ENCODE assay signal across 2 cellular contexts in the genomic region with DNA sequence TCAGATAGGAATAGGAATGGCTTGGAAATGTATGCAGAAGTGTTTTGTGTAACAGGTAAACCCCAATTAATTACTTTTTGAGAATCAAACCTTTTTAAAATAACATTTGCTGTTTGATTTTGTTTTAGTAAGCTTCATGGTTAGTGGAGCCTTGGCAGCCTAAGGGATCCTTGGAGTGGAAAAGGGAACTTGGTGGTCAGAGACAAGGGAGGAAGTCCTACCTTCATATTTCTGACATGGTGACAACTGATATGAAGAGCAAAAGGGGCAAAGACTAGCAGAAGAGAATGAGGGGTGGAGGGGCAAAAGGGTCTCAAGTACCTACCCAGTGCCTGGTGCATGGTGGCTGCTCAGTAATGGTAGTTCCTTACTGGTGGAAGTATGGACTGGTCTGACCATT.
A peak's percentile ranks its signal among the peaks of the same experiment; 100 is the strongest.
TF ChIP-seq lines count a peak whose summit lies in the region.

No MANE protein-coding gene starts in this region.

TF ChIP-seq in GM23338, 12 proteins besides CTCF, POLR2A, EP300 and RAD21 (continued from another document):
- TF ChIP-seq, protein P1, sequence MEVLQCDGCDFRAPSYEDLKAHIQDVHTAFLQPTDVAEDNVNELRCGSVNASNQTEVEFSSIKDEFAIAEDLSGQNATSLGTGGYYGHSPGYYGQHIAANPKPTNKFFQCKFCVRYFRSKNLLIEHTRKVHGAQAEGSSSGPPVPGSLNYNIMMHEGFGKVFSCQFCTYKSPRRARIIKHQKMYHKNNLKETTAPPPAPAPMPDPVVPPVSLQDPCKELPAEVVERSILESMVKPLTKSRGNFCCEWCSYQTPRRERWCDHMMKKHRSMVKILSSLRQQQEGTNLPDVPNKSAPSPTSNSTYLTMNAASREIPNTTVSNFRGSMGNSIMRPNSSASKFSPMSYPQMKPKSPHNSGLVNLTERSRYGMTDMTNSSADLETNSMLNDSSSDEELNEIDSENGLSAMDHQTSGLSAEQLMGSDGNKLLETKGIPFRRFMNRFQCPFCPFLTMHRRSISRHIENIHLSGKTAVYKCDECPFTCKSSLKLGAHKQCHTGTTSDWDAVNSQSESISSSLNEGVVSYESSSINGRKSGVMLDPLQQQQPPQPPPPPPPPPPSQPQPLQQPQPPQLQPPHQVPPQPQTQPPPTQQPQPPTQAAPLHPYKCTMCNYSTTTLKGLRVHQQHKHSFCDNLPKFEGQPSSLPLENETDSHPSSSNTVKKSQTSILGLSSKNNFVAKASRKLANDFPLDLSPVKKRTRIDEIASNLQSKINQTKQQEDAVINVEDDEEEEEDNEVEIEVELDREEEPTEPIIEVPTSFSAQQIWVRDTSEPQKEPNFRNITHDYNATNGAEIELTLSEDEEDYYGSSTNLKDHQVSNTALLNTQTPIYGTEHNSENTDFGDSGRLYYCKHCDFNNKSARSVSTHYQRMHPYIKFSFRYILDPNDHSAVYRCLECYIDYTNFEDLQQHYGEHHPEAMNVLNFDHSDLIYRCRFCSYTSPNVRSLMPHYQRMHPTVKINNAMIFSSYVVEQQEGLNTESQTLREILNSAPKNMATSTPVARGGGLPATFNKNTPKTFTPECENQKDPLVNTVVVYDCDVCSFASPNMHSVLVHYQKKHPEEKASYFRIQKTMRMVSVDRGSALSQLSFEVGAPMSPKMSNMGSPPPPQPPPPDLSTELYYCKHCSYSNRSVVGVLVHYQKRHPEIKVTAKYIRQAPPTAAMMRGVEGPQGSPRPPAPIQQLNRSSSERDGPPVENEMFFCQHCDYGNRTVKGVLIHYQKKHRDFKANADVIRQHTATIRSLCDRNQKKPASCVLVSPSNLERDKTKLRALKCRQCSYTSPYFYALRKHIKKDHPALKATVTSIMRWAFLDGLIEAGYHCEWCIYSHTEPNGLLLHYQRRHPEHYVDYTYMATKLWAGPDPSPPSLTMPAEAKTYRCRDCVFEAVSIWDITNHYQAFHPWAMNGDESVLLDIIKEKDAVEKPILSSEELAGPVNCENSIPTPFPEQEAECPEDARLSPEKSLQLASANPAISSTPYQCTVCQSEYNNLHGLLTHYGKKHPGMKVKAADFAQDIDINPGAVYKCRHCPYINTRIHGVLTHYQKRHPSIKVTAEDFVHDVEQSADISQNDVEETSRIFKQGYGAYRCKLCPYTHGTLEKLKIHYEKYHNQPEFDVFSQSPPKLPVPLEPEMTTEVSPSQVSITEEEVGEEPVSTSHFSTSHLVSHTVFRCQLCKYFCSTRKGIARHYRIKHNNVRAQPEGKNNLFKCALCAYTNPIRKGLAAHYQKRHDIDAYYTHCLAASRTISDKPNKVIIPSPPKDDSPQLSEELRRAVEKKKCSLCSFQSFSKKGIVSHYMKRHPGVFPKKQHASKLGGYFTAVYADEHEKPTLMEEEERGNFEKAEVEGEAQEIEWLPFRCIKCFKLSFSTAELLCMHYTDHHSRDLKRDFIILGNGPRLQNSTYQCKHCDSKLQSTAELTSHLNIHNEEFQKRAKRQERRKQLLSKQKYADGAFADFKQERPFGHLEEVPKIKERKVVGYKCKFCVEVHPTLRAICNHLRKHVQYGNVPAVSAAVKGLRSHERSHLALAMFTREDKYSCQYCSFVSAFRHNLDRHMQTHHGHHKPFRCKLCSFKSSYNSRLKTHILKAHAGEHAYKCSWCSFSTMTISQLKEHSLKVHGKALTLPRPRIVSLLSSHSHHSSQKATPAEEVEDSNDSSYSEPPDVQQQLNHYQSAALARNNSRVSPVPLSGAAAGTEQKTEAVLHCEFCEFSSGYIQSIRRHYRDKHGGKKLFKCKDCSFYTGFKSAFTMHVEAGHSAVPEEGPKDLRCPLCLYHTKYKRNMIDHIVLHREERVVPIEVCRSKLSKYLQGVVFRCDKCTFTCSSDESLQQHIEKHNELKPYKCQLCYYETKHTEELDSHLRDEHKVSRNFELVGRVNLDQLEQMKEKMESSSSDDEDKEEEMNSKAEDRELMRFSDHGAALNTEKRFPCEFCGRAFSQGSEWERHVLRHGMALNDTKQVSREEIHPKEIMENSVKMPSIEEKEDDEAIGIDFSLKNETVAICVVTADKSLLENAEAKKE (CRISPR knock-in tag; IDR thresholded peaks at IDR 0.05) = no peak
- TF ChIP-seq, protein P2, sequence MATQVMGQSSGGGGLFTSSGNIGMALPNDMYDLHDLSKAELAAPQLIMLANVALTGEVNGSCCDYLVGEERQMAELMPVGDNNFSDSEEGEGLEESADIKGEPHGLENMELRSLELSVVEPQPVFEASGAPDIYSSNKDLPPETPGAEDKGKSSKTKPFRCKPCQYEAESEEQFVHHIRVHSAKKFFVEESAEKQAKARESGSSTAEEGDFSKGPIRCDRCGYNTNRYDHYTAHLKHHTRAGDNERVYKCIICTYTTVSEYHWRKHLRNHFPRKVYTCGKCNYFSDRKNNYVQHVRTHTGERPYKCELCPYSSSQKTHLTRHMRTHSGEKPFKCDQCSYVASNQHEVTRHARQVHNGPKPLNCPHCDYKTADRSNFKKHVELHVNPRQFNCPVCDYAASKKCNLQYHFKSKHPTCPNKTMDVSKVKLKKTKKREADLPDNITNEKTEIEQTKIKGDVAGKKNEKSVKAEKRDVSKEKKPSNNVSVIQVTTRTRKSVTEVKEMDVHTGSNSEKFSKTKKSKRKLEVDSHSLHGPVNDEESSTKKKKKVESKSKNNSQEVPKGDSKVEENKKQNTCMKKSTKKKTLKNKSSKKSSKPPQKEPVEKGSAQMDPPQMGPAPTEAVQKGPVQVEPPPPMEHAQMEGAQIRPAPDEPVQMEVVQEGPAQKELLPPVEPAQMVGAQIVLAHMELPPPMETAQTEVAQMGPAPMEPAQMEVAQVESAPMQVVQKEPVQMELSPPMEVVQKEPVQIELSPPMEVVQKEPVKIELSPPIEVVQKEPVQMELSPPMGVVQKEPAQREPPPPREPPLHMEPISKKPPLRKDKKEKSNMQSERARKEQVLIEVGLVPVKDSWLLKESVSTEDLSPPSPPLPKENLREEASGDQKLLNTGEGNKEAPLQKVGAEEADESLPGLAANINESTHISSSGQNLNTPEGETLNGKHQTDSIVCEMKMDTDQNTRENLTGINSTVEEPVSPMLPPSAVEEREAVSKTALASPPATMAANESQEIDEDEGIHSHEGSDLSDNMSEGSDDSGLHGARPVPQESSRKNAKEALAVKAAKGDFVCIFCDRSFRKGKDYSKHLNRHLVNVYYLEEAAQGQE (IDR thresholded peaks at IDR 0.05; ENCODE audit: unreplicated experiment) = no peak
- TF ChIP-seq EZH2 (IDR thresholded peaks at IDR 0.05; ENCODE audit: low read depth, unreplicated experiment) (no peak), CREB1 (CRISPR knock-in tag; IDR thresholded peaks at IDR 0.05; ENCODE audit: low read depth) (no peak), EZH2phosphoT487 (IDR thresholded peaks at IDR 0.05; ENCODE audit: unreplicated experiment) (no peak), NANOG (IDR thresholded peaks at IDR 0.05; ENCODE audit: borderline replicate concordance) (no peak), STAT1 (IDR thresholded peaks at IDR 0.05; ENCODE audit: unreplicated experiment) (no peak), ZNF114 (CRISPR knock-in tag; IDR thresholded peaks at IDR 0.05) (no peak), POLR2AphosphoS5 (IDR thresholded peaks at IDR 0.05; ENCODE audit: low read depth) (no peak)
- TF ChIP-seq, protein P3, sequence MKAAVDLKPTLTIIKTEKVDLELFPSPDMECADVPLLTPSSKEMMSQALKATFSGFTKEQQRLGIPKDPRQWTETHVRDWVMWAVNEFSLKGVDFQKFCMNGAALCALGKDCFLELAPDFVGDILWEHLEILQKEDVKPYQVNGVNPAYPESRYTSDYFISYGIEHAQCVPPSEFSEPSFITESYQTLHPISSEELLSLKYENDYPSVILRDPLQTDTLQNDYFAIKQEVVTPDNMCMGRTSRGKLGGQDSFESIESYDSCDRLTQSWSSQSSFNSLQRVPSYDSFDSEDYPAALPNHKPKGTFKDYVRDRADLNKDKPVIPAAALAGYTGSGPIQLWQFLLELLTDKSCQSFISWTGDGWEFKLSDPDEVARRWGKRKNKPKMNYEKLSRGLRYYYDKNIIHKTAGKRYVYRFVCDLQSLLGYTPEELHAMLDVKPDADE (IDR thresholded peaks at IDR 0.05) = no peak

TF ChIP-seq in K562, 482 proteins besides CTCF, POLR2A, EP300 and RAD21 (continued from another document):
- TF ChIP-seq SIN3A (IDR thresholded peaks at IDR 0.05; ENCODE audit: borderline replicate concordance in 2 of 2, control insufficient read depth in 1 of 2, low read depth in 2 of 2, low read length in 2 of 2) (no peak), GTF2A2 (tag; IDR thresholded peaks at IDR 0.05) (no peak)
- TF ChIP-seq, protein P4, sequence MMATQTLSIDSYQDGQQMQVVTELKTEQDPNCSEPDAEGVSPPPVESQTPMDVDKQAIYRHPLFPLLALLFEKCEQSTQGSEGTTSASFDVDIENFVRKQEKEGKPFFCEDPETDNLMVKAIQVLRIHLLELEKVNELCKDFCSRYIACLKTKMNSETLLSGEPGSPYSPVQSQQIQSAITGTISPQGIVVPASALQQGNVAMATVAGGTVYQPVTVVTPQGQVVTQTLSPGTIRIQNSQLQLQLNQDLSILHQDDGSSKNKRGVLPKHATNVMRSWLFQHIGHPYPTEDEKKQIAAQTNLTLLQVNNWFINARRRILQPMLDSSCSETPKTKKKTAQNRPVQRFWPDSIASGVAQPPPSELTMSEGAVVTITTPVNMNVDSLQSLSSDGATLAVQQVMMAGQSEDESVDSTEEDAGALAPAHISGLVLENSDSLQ (IDR thresholded peaks at IDR 0.05) = peak; percentile 18; the same call in 1 of the 2 replicates
